In genomic region chr1:43757343-43758053, GRCh38 we compare ENCODE assay signal across 14 cellular contexts. TPM values are rescaled to one million over a fixed set of nuclear protein-coding genes. Genes with fewer than 3 reads are reported as not detected.
A peak's percentile ranks its signal among the peaks of the same experiment; 100 is the strongest.
DNase-seq lines count a peak whose midpoint lies in the region; ATAC-seq and TF ChIP-seq lines count a peak whose summit lies in the region.
"Had no signal": no experiment of that assay in that cellular context is flagged by ENCODE, and none has a peak within 500 bp of the region (broad histone marks: within the 10 kb centered on the region; RNA-seq: fewer than 3 reads in every experiment).

No MANE protein-coding gene starts in this region.

- no peaks in the 10 kb centered on the region for H3K27me3 Mint-ChIP-seq in progenitor cell of endocrine pancreas

- H3F3A ChIP-seq in PC-3 (ENCODE audit: low read length, unreplicated experiment) = no peaks in the 10 kb centered on the region

- H3K4me3 ChIP-seq in PC-3 (ENCODE audit: low read length) (no peak overlapping the region), hepatocyte (no peak overlapping the region), BE2C (ENCODE audit: low read depth, low read length) (no peak overlapping the region)

- DNase-seq in DMS53 (lab: John Stamatoyannopoulos, UW) = peak; percentile 16
- no peak for DNase-seq in PC-3
- no peak for DNase-seq in hepatocyte (ENCODE audit: low spot score)
- DNase-seq in progenitor cell of endocrine pancreas (ENCODE audit: low spot score, unreplicated experiment) = no peak
- no peak for DNase-seq in GM13976 (ENCODE audit: low spot score)
- DNase-seq in NCI-H2029 treated with DMSO at 0.1 percent for 48 hours (lab: John Stamatoyannopoulos, UW) = no peak
- no peak for DNase-seq in stimulated activated naive CD8-positive, alpha-beta T cell treated with anti-CD3 and anti-CD28 coated beads, Interleukin-15, Interleukin-2, amounts not matched to agents 100 U/mL and 50 U/mL, for 24 hours
- no peak for DNase-seq in BE2C
- DNase-seq: COR-L47, DMS153, H7, NCI-H1417, NCI-H1930, NCI-H82 had no signal

- no peaks in the 10 kb centered on the region for H3K36me3 ChIP-seq in PC-3 (ENCODE audit: low read depth, low read length)
- H3K36me3 ChIP-seq in hepatocyte (replicated peaks; ENCODE audit: insufficient read depth, low read depth) = no peaks in the 10 kb centered on the region
- no peaks in the 10 kb centered on the region for H3K36me3 ChIP-seq in BE2C

- TF ChIP-seq CTCF in PC-3 (conservative IDR thresholded peaks at IDR 0.05; ENCODE audit: low read depth, low read length) = no peak
- TF ChIP-seq CTCF in hepatocyte (IDR thresholded peaks at IDR 0.05; ENCODE audit: poor library complexity) = no peak
- no peak for TF ChIP-seq CTCF in progenitor cell of endocrine pancreas (IDR thresholded peaks at IDR 0.05; ENCODE audit: unreplicated experiment)
- no peak for TF ChIP-seq CTCF in GM13976 (IDR thresholded peaks at IDR 0.05; ENCODE audit: borderline replicate concordance, control extremely low read depth, extremely low read depth, insufficient read depth, missing control alignments)
- TF ChIP-seq CTCF in BE2C (IDR thresholded peaks at IDR 0.05; ENCODE audit: low read depth, low read length) = no peak

- H3K9ac ChIP-seq in PC-3 (ENCODE audit: low read length) = no peak overlapping the region

- H3K4me1 ChIP-seq in PC-3 (ENCODE audit: insufficient read depth, low read length) = no peaks in the 10 kb centered on the region
- no peaks in the 10 kb centered on the region for H3K4me1 ChIP-seq in hepatocyte (ENCODE audit: insufficient read depth)
- no peaks in the 10 kb centered on the region for H3K4me1 ChIP-seq in BE2C

- peaks cover 8% of the 10 kb centered on the region for H3K4me1 Mint-ChIP-seq in progenitor cell of endocrine pancreas (ENCODE audit: low read depth)

- H3K4me2 ChIP-seq in PC-3 (ENCODE audit: low read length) (no peak overlapping the region), hepatocyte (peak overlapping the region; percentile 16)

- in situ Hi-C loops in GM13976 (cut with MboI; ENCODE audit: low sequenced_read_pairs, unreplicated experiment) = no loop called here

- H3K36me3 Mint-ChIP-seq in progenitor cell of endocrine pancreas (ENCODE audit: insufficient read depth) = no peaks in the 10 kb centered on the region

- ATAC-seq in PC-3 = peak; percentile 35
- ATAC-seq in stimulated activated naive CD8-positive, alpha-beta T cell treated with anti-CD3 and anti-CD28 coated beads, Interleukin-15, Interleukin-2, amounts not matched to agents 100 U/mL and 50 U/mL, for 24 hours = no peak

- H2AFZ ChIP-seq in PC-3 (ENCODE audit: low read length) (no peak overlapping the region), hepatocyte (no peak overlapping the region)

- no TSS peak for BruUV-seq in PC-3 (replicated peaks; lab: Mats Ljungman, UMichigan)

- no peak overlapping the region for H3K4me3 Mint-ChIP-seq in progenitor cell of endocrine pancreas (ENCODE audit: low read depth)

- H3K27me3 ChIP-seq in PC-3 (ENCODE audit: low read length) = no peaks in the 10 kb centered on the region
- no peaks in the 10 kb centered on the region for H3K27me3 ChIP-seq in hepatocyte
- no peaks in the 10 kb centered on the region for H3K27me3 ChIP-seq in BE2C

- CTCF ChIA-PET in PC-3 (lab: Charles Lee) = no interaction called here

- H3K79me2 ChIP-seq in PC-3 (ENCODE audit: low read length) (no peaks in the 10 kb centered on the region), hepatocyte (no peaks in the 10 kb centered on the region)

- H3K27ac ChIP-seq in PC-3 (ENCODE audit: low read length) = no peak overlapping the region
- H3K27ac ChIP-seq in hepatocyte = no peak overlapping the region

- intact Hi-C loops in PC-3 (cut with micrococcal nuclease) = no loop called here

- POLR2A ChIA-PET in PC-3 (lab: Charles Lee; ENCODE audit: unreplicated experiment) = no interaction called here

- no peaks in the 10 kb centered on the region for H3K9me2 ChIP-seq in PC-3 (replicated peaks; ENCODE audit: low read length)
- H3K9me2 ChIP-seq in hepatocyte (replicated peaks; ENCODE audit: insufficient read depth) = no peaks in the 10 kb centered on the region

- 88% methylated on average over 2 of the region's 2 CpGs for WGBS in hepatocyte (ENCODE audit: low lambda C conversion rate, missing lambda C conversion rate)

- no peaks in the 10 kb centered on the region for H3K9me3 ChIP-seq in PC-3 (ENCODE audit: low read length)
- H3K9me3 ChIP-seq in hepatocyte (ENCODE audit: low read depth) = no peaks in the 10 kb centered on the region
- H3K9me3 ChIP-seq in BE2C = no peaks in the 10 kb centered on the region

- H4K20me1 ChIP-seq in PC-3 (ENCODE audit: low read length) = no peaks in the 10 kb centered on the region
- no peaks in the 10 kb centered on the region for H4K20me1 ChIP-seq in hepatocyte (ENCODE audit: insufficient read depth, poor library complexity, severe bottlenecking)

- H3K9me3 Mint-ChIP-seq in progenitor cell of endocrine pancreas (ENCODE audit: low read depth) = no peaks in the 10 kb centered on the region

- H3K27ac Mint-ChIP-seq in progenitor cell of endocrine pancreas = peak overlapping the region; percentile 38

RNA-seq across cellular contexts. Expression of gene ST3GAL3, which starts 50.2 kb away (rescaled TPM):
- 7.4 and 9.0 TPM in 2 replicates for total RNA-seq in PC-3 (2014; rRNA removed)
- 6.2 and 7.1 TPM in 2 replicates for total RNA-seq in hepatocyte
- 6.3 and 7.7 TPM in 2 replicates for polyA plus RNA-seq in hepatocyte
- total RNA-seq in progenitor cell of endocrine pancreas = 14.6 and 14.9 TPM in 2 replicates
- 16.9 TPM for polyA plus RNA-seq in BE2C (2012; ENCODE audit: insufficient read depth, insufficient read length, low read depth)
